In genomic region chr5:107532182-107532878, GRCh38 we compare ENCODE assay signal across 27 cellular contexts.
A peak's percentile ranks its signal among the peaks of the same experiment; 100 is the strongest.
DNase-seq lines count a peak whose midpoint lies in the region; ATAC-seq and TF ChIP-seq lines count a peak whose summit lies in the region.
"Had no signal": no experiment of that assay in that cellular context is flagged by ENCODE, and none has a peak within 500 bp of the region (broad histone marks: within the 10 kb centered on the region; RNA-seq: fewer than 3 reads in every experiment).

No MANE protein-coding gene starts in this region.

- WGBS in trophoblast cell (ENCODE audit: extremely low coverage, insufficient coverage, insufficient read length), result no CpG with 5 or more reads among the region's 10 CpGs

- no peak overlapping the region for H2AK5ac ChIP-seq in trophoblast cell (ENCODE audit: low read length)

- H3K23ac ChIP-seq in trophoblast cell (ENCODE audit: low read length), result no peak overlapping the region

- H3K4me2 ChIP-seq in trophoblast cell (ENCODE audit: low read length), result no peak overlapping the region

- H3K79me2 ChIP-seq in trophoblast cell (ENCODE audit: control insufficient read depth, insufficient read depth, low read length, poor library complexity), result no peaks in the 10 kb centered on the region

- no peak overlapping the region for H4K12ac ChIP-seq in trophoblast cell (ENCODE audit: low read depth, low read length)

- no peak overlapping the region for H3K14ac ChIP-seq in trophoblast cell (ENCODE audit: low read length)

- no peaks in the 10 kb centered on the region for H3K79me1 ChIP-seq in trophoblast cell (ENCODE audit: low read length)

- H3K9ac ChIP-seq in trophoblast cell (ENCODE audit: low read length), result no peak overlapping the region
- H3K9ac ChIP-seq: GM23248 had no signal

- H4K8ac ChIP-seq in trophoblast cell (ENCODE audit: low read depth, low read length), result no peak overlapping the region

- H3K27ac ChIP-seq in HEK293 (ENCODE audit: extremely low read depth, low read depth, low read length) (no peak overlapping the region; the same call in 1 of the 2 replicates), trophoblast cell (ENCODE audit: low read depth, low read length) (no peak overlapping the region)
- H3K27ac ChIP-seq: GM23248, SK-N-MC, uterus had no signal

- ATAC-seq in HG02763 (IDR thresholded peaks at IDR 0.05; ENCODE audit: unreplicated experiment) (no peak), HG03378 (IDR thresholded peaks at IDR 0.05; ENCODE audit: unreplicated experiment) (no peak), SK-N-SH treated with all-trans-retinoic acid at 6 μM for 48 hours (no peak)
- ATAC-seq: K562; stimulated activated effector memory CD8-positive, alpha-beta T cell treated with anti-CD3 and anti-CD28 coated beads, Interleukin-12 subunit alpha, Interleukin-12 subunit beta, amount 100 ng/mL, for 72 hours had no signal

- POLR2A ChIA-PET in HEK293 (lab: Yijun Ruan, JAX), result interaction anchor here (2.1 kb wide), 1 partner anchor 10 kb away, joined by 9 read pairs; no protein-coding TSS in a partner anchor

- TF ChIP-seq CTCF in HEK293 (tag by site-specific recombination; IDR thresholded peaks at IDR 0.05), result no peak

- no peaks in the 10 kb centered on the region for H3K36me3 ChIP-seq in HEK293 (ENCODE audit: control insufficient read depth in 2 of 2, insufficient read depth in 1 of 2, low read length in 2 of 2)
- no peaks in the 10 kb centered on the region for H3K36me3 ChIP-seq in trophoblast cell (ENCODE audit: control insufficient read depth in 1 of 2, insufficient read depth in 2 of 2, low read length in 2 of 2)
- H3K36me3 ChIP-seq: heart right ventricle, uterus had no signal

- no peak overlapping the region for H2AFZ ChIP-seq in trophoblast cell (ENCODE audit: insufficient read depth, low read length, poor library complexity)
- H2AFZ ChIP-seq: GM23248 had no signal

- H2BK5ac ChIP-seq in trophoblast cell (ENCODE audit: low read depth, low read length, poor library complexity), result no peak overlapping the region

- no peak overlapping the region for H2BK120ac ChIP-seq in trophoblast cell (ENCODE audit: insufficient read depth, low read length, poor library complexity)

- H2BK12ac ChIP-seq in trophoblast cell (ENCODE audit: low read length), result no peak overlapping the region

- H3K4me3 ChIP-seq in HEK293 (ENCODE audit: low read depth, low read length) (no peak overlapping the region), trophoblast cell (ENCODE audit: low read depth, low read length) (no peak overlapping the region)
- H3K4me3 ChIP-seq: GM23248, heart right ventricle, K562, SK-N-MC, uterus had no signal

- DNase-seq in amniotic epithelial cell (ENCODE audit: low read depth), result peak; percentile 97
- peak; percentile 61 for DNase-seq in islet precursor cell
- DNase-seq in trophoblast cell, result peak; percentile 68 to 73
- DNase-seq in foreskin melanocyte, result no peak
- DNase-seq: ACHN; activated CD4-positive, alpha-beta T cell treated with anti-CD3 and anti-CD28 coated beads for 4 hours; activated naive CD4-positive, alpha-beta T cell; activated T-cell treated with anti-CD3 and anti-CD28 coated beads, Interleukin-2, amount 50 U/mL, for 24 hours; amniotic stem cell; dermis blood vessel endothelial cell; DMS53; GDM1; GM23248; heart right ventricle; MM.1S; NCI-H1436; NCI-H524 treated with DMSO at 0.1 percent for 48 hours; small intestine; T-helper 2 cell; uterus had no signal

- CTCF ChIA-PET in HEK293 (lab: Yijun Ruan, JAX), result interaction anchor here (1.0 to 1.4 kb wide), 2 partner anchors 26 to 40 kb away, joined by 3 to 5 read pairs; no protein-coding TSS in a partner anchor

- no peak overlapping the region for H3K4ac ChIP-seq in trophoblast cell (ENCODE audit: low read depth, low read length)

- H3K4me1 ChIP-seq in HEK293 (ENCODE audit: control insufficient read depth, insufficient read depth, low read length) (peaks cover 41% of the 10 kb centered on the region), trophoblast cell (ENCODE audit: control insufficient read depth in 1 of 2, insufficient read depth in 2 of 2, low read length in 2 of 2) (peaks cover 0 to 11% of the 10 kb centered on the region in 2 experiments)
- H3K4me1 ChIP-seq: uterus had no signal

- no peak overlapping the region for H4K91ac ChIP-seq in trophoblast cell (ENCODE audit: low read depth, low read length)

- H3K18ac ChIP-seq in trophoblast cell (ENCODE audit: low read length), result no peak overlapping the region

- no peaks in the 10 kb centered on the region for H3K27me3 ChIP-seq in trophoblast cell (ENCODE audit: insufficient read depth, low read length)
- H3K27me3 ChIP-seq: heart right ventricle, uterus had no signal

- H3K9me3 ChIP-seq in HEK293 (ENCODE audit: control insufficient read depth, insufficient read depth, low read depth, low read length), result no peaks in the 10 kb centered on the region
- H3K9me3 ChIP-seq in trophoblast cell (ENCODE audit: insufficient read depth, low read depth, low read length), result no peaks in the 10 kb centered on the region
- H3K9me3 ChIP-seq: heart right ventricle, uterus had no signal

TF ChIP-seq in HEK293, 187 proteins besides CTCF, POLR2A, EP300 and RAD21 (continues in another document):
- TF ChIP-seq HIC1 (tag by site-specific recombination; IDR thresholded peaks at IDR 0.05) (peak; percentile 85; the same call in 1 of the 2 replicates), ATF2 (tag by site-specific recombination; IDR thresholded peaks at IDR 0.05; ENCODE audit: low read depth) (peak; percentile 33; the same call in 1 of the 2 replicates), ZNF664 (tag by site-specific recombination; IDR thresholded peaks at IDR 0.05) (no peak), ZNF701 (tag by site-specific recombination; IDR thresholded peaks at IDR 0.05) (no peak), IKZF3 (tag by site-specific recombination; IDR thresholded peaks at IDR 0.05) (peak; percentile 37; the same call in 1 of the 2 replicates)

TF ChIP-seq in SK-N-SH treated with all-trans-retinoic acid at 6 μM for 48 hours, 23 proteins besides CTCF, POLR2A, EP300 and RAD21 (continues in another document):
- TF ChIP-seq RARB (CRISPR knock-in tag; IDR thresholded peaks at IDR 0.05) (no peak), PPARA (CRISPR knock-in tag; IDR thresholded peaks at IDR 0.05; ENCODE audit: borderline replicate concordance) (no peak), OSR1 (CRISPR knock-in tag; IDR thresholded peaks at IDR 0.05) (no peak), ZNF8 (CRISPR knock-in tag; IDR thresholded peaks at IDR 0.05) (no peak), PATZ1 (CRISPR knock-in tag; IDR thresholded peaks at IDR 0.05; ENCODE audit: borderline replicate concordance) (no peak), CREB5 (CRISPR knock-in tag; IDR thresholded peaks at IDR 0.05; ENCODE audit: low read depth) (no peak), GLIS3 (CRISPR knock-in tag; IDR thresholded peaks at IDR 0.05) (no peak), ISL1 (CRISPR knock-in tag; IDR thresholded peaks at IDR 0.05) (no peak), ZFP3 (CRISPR knock-in tag; IDR thresholded peaks at IDR 0.05) (no peak), ARNTL (CRISPR knock-in tag; IDR thresholded peaks at IDR 0.05; ENCODE audit: borderline replicate concordance, low read depth) (no peak), TCF4 (CRISPR knock-in tag; IDR thresholded peaks at IDR 0.05; ENCODE audit: borderline replicate concordance) (no peak), ZNF565 (CRISPR knock-in tag; conservative IDR thresholded peaks at IDR 0.05; ENCODE audit: low read depth) (no peak), ESRRG (CRISPR knock-in tag; IDR thresholded peaks at IDR 0.05) (no peak), CSRNP3 (CRISPR knock-in tag; IDR thresholded peaks at IDR 0.05) (no peak), CSDC2 (CRISPR knock-in tag; IDR thresholded peaks at IDR 0.05) (no peak), TOX (CRISPR knock-in tag; IDR thresholded peaks at IDR 0.05; ENCODE audit: borderline replicate concordance) (no peak), SNAI2 (CRISPR knock-in tag; IDR thresholded peaks at IDR 0.05) (no peak)
